In the genomic region with DNA sequence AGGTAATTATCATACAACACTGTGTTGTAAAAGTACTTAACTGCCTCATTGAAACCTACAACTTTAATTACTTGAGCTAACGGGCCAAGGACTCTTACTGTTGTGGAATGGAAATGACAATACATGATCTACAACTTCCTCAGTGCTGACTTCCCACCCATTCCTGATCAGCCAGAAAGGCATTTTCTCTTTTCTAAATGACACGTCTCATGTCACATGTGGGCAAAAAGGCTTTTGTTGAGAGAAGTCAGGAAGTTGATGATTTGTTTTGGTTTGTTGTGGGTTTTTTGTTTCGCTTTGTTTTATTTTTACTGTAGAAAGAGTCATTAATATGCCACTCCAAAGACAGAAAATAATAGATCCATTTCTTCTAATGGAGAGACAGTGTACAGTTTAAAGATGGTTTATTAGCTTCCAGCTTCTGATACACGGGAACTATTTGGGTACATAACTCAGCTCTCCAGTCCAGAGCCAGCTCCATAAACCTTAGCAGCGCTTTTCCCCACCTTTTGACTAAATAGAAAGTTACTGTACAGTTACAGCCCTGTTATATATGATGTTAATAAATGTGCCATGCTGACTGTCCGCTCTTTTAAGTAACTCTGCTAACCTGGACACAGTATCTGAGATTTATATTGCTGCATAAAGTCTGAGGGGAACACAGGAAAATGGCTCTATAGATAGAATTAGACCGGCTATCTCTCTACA, we compare ENCODE assay signal across 23 cellular contexts.
"Had no signal": no experiment of that assay in that cellular context is flagged by ENCODE, and none has a peak within 500 bp of the region (broad histone marks: within the 10 kb centered on the region; RNA-seq: fewer than 3 reads in every experiment).

No MANE protein-coding gene starts in this region.

- H3K27me3 ChIP-seq: heart left ventricle, left lung, neutrophil, ovary, spleen, upper lobe of right lung had no signal

- H3K4me3 Mint-ChIP-seq: activated B cell treated with CpG ODN at 0.5 μM for 24 hours; activated naive CD8-positive, alpha-beta T cell treated with anti-CD3 and anti-CD28 coated beads, Interleukin-2, amount 10 ng/mL, durations not matched to agents 7 days and 5 days; activated T-cell treated with anti-CD3 and anti-CD28 coated beads, Interleukin-2, amount 50 U/mL, for 4 hours; immature natural killer cell; natural killer cell; T-helper 17 cell had no signal

- H3K4me3 ChIP-seq: heart left ventricle, left lung, ovary, prostate gland, upper lobe of right lung had no signal

- H3K27ac ChIP-seq: epithelial cell of prostate, heart left ventricle, left lung, neutrophil, ovary, prostate gland, upper lobe of right lung had no signal

- H3K27ac Mint-ChIP-seq: activated B cell treated with CpG ODN at 0.5 μM for 24 hours; activated naive CD8-positive, alpha-beta T cell treated with anti-CD3 and anti-CD28 coated beads, Interleukin-2, amount 10 ng/mL, durations not matched to agents 7 days and 5 days; immature natural killer cell; natural killer cell; T-helper 17 cell had no signal

- H3K9me3 ChIP-seq: heart left ventricle, neutrophil, ovary, prostate gland, upper lobe of right lung had no signal

- DNase-seq: activated B cell treated with CpG ODN at 0.5 μM for 24 hours; activated CD4-positive, alpha-beta T cell treated with anti-CD3 and anti-CD28 coated beads for 4 hours; activated CD4-positive, alpha-beta T cell treated with anti-CD3 and anti-CD28 coated beads, Interleukin-2, amount 50 U/mL, for 48 hours; activated CD8-positive, alpha-beta memory T cell treated with anti-CD3 and anti-CD28 coated beads, Interleukin-2, amount 50 U/mL, for 48 hours; activated naive CD4-positive, alpha-beta T cell treated with Interleukin-2 at 50 U/mL for 16 hours; activated naive CD8-positive, alpha-beta T cell treated with anti-CD3 and anti-CD28 coated beads, Interleukin-2, amount 10 ng/mL, durations not matched to agents 7 days and 5 days; activated T-cell treated with anti-CD3 and anti-CD28 coated beads, Interleukin-2, amount 50 U/mL, for 4 hours; amygdala; cortex of kidney; heart left ventricle; immature natural killer cell; left lung; midbrain; natural killer cell; ovary; spleen; stimulated activated CD4-positive, alpha-beta T cell treated with anti-CD3 and anti-CD28 coated beads, Interleukin-4, amount 100 ng/mL, for 1 hour; stimulated activated naive CD4-positive, alpha-beta T cell; T-helper 17 cell; upper lobe of right lung had no signal

- H3K27me3 Mint-ChIP-seq: activated B cell treated with CpG ODN at 0.5 μM for 24 hours; activated naive CD8-positive, alpha-beta T cell treated with anti-CD3 and anti-CD28 coated beads, Interleukin-2, amount 10 ng/mL, durations not matched to agents 7 days and 5 days; T-helper 17 cell had no signal

- H3K4me1 ChIP-seq: heart left ventricle, left lung, prostate gland, spleen, upper lobe of right lung had no signal

- H3K36me3 Mint-ChIP-seq: activated naive CD8-positive, alpha-beta T cell treated with anti-CD3 and anti-CD28 coated beads, Interleukin-2, amount 10 ng/mL, durations not matched to agents 7 days and 5 days; immature natural killer cell; natural killer cell had no signal

- H3K4me1 Mint-ChIP-seq: activated B cell treated with CpG ODN at 0.5 μM for 24 hours; activated naive CD8-positive, alpha-beta T cell treated with anti-CD3 and anti-CD28 coated beads, Interleukin-2, amount 10 ng/mL, durations not matched to agents 7 days and 5 days; immature natural killer cell; natural killer cell; T-helper 17 cell had no signal

- ATAC-seq: activated T-cell treated with anti-CD3 and anti-CD28 coated beads, Interleukin-2, amount 50 U/mL, for 4 hours; heart left ventricle; left lung; natural killer cell; T-helper 17 cell; upper lobe of right lung had no signal

- H3K36me3 ChIP-seq: heart left ventricle, left lung, neutrophil, ovary, prostate gland, spleen, upper lobe of right lung had no signal
